Comparison of ENCODE assay signal across 22 cellular contexts in genomic region chr19:46210634-46211033, GRCh38. TPM values are rescaled to one million over a fixed set of nuclear protein-coding genes. Genes with fewer than 3 reads are reported as not detected.
DNase-seq lines count a peak whose midpoint lies in the region; ATAC-seq and TF ChIP-seq lines count a peak whose summit lies in the region.
"Had no signal": no experiment of that assay in that cellular context is flagged by ENCODE, and none has a peak within 500 bp of the region (broad histone marks: within the 10 kb centered on the region; RNA-seq: fewer than 3 reads in every experiment).

No MANE protein-coding gene starts in this region.

- no peaks in the 10 kb centered on the region for H4K20me1 ChIP-seq in HCT116 (ENCODE audit: insufficient read depth)
- H4K20me1 ChIP-seq in PC-9 (ENCODE audit: insufficient read depth): no peaks in the 10 kb centered on the region

- TF ChIP-seq RAD21 in HCT116 (IDR thresholded peaks at IDR 0.05; ENCODE audit: low read depth): no peak

- POLR2A ChIA-PET in HCT116 (lab: Charles Lee) (interaction anchor here (1.1 kb wide), 1 partner anchor 35 kb away, joined by 3 read pairs; no protein-coding TSS in a partner anchor), PC-9 (lab: Charles Lee; ENCODE audit: unreplicated experiment) (interaction anchor here (0.8 to 1.1 kb wide), 2 partner anchors 11 to 16 kb away, joined by 3 to 8 read pairs; no protein-coding TSS in a partner anchor)

- BruUV-seq in HCT116 (replicated peaks; lab: Mats Ljungman, UMichigan): no TSS peak
- TSS peak; percentile 79 for BruUV-seq in PC-9 (replicated peaks; lab: Mats Ljungman, UMichigan)

- no peaks in the 10 kb centered on the region for H3K9me2 ChIP-seq in HCT116 (ENCODE audit: insufficient read depth)
- no peaks in the 10 kb centered on the region for H3K9me2 ChIP-seq in PC-9 (ENCODE audit: insufficient read depth)

- no peak for TF ChIP-seq CTCF in HCT116 (IDR thresholded peaks at IDR 0.05 in 2 of 3, conservative IDR thresholded peaks at IDR 0.05 in 1 of 3; ENCODE audit: borderline replicate concordance in 1 of 3, insufficient read depth in 1 of 3, low read depth in 2 of 3, low read length in 2 of 3)
- no peak for TF ChIP-seq CTCF in PC-9 (conservative IDR thresholded peaks at IDR 0.05)
- TF ChIP-seq CTCF in parathyroid adenoma (IDR thresholded peaks at IDR 0.05): no peak

- H3K27ac ChIP-seq in HCT116 (ENCODE audit: low read depth, low read length) (peak overlapping the region; percentile 44; the same call in 1 of the 2 replicates), PC-9 (peak overlapping the region; percentile 93), parathyroid adenoma (peak overlapping the region; percentile 88)

- H3K9ac ChIP-seq in HCT116 (ENCODE audit: low read length) (no peak overlapping the region), parathyroid adenoma (no peak overlapping the region)

- H2AFZ ChIP-seq in HCT116 (ENCODE audit: low read depth, low read length, poor library complexity, severe bottlenecking) (no peak overlapping the region), PC-9 (no peak overlapping the region), parathyroid adenoma (peak overlapping the region; percentile 87)

- peak overlapping the region in 1 of 2 experiments; percentile 25; a peak in 1 of 4 replicates for H3K4me3 ChIP-seq in HCT116 (replicated peaks in 1 of 2; ENCODE audit: low read depth in 1 of 2, low read length in 2 of 2)
- peak overlapping the region; percentile 3; the same call in 1 of the 2 replicates for H3K4me3 ChIP-seq in PC-9
- H3K4me3 ChIP-seq in parathyroid adenoma (ENCODE audit: low read depth, low read length): no peak overlapping the region
- H3K4me3 ChIP-seq: smooth muscle cell had no signal

- peaks cover 55% of the 10 kb centered on the region for H3F3A ChIP-seq in PC-9 (ENCODE audit: insufficient read depth, low read depth)

- no peaks in the 10 kb centered on the region for H3K36me3 Mint-ChIP-seq in activated naive CD4-positive, alpha-beta T cell treated with anti-CD3 and anti-CD28 coated beads for 36 hours (ENCODE audit: low read depth)
- H3K36me3 Mint-ChIP-seq: activated CD4-positive, alpha-beta memory T cell treated with anti-CD3 and anti-CD28 coated beads for 36 hours; activated naive CD4-positive, alpha-beta T cell treated with anti-CD3 and anti-CD28 coated beads, Interleukin-2, amount 50 U/mL, for 72 hours; brain; naive thymus-derived CD8-positive, alpha-beta T cell had no signal

- intact Hi-C loops in HCT116 (cut with micrococcal nuclease): no loop called here
- intact Hi-C loops in PC-9 (cut with micrococcal nuclease; ENCODE audit: unreplicated experiment): loop anchor here (1.0 kb wide), 8 partner anchors 7 to 53 kb away; no protein-coding TSS in a partner anchor
- intact Hi-C loops in activated naive CD4-positive, alpha-beta T cell treated with anti-CD3 and anti-CD28 coated beads for 36 hours (cut with micrococcal nuclease): no loop called here

- peaks cover 10% of the 10 kb centered on the region for H3K4me1 Mint-ChIP-seq in activated naive CD4-positive, alpha-beta T cell treated with anti-CD3 and anti-CD28 coated beads for 36 hours (ENCODE audit: low read depth)

- RAD21 ChIA-PET in HCT116 (lab: Charles Lee; ENCODE audit: low non-redundant PET in 1 of 2, low total read pairs in 2 of 2, uncharacterized antibody in 2 of 2, unreplicated experiment in 2 of 2): no interaction called here

- H3K36me3 ChIP-seq in HCT116 (ENCODE audit: control insufficient read depth in 1 of 2, insufficient read depth in 2 of 2, low read length in 2 of 2) (no peaks in the 10 kb centered on the region), PC-9 (ENCODE audit: low read depth) (0 out of 2 replicates have a peak, but pooled peaks cover 1% of the 10 kb centered on the region), parathyroid adenoma (ENCODE audit: control insufficient read depth, insufficient read depth, low read length) (no peaks in the 10 kb centered on the region)

- H3K4me1 ChIP-seq in HCT116 (ENCODE audit: control insufficient read depth in 1 of 2, insufficient read depth in 2 of 2, low read length in 2 of 2) (peaks cover 27 to 61% of the 10 kb centered on the region in 2 experiments), PC-9 (replicated peaks; ENCODE audit: insufficient read depth) (peaks cover 77% of the 10 kb centered on the region), parathyroid adenoma (peaks cover 17% of the 10 kb centered on the region)

- H3K9me3 Mint-ChIP-seq in activated naive CD4-positive, alpha-beta T cell treated with anti-CD3 and anti-CD28 coated beads for 36 hours: no peaks in the 10 kb centered on the region
- H3K9me3 Mint-ChIP-seq: activated CD4-positive, alpha-beta memory T cell treated with anti-CD3 and anti-CD28 coated beads for 36 hours; activated naive CD4-positive, alpha-beta T cell treated with anti-CD3 and anti-CD28 coated beads, Interleukin-2, amount 50 U/mL, for 72 hours; brain; naive thymus-derived CD8-positive, alpha-beta T cell had no signal

- TF ChIP-seq POLR2A in HCT116 (IDR thresholded peaks at IDR 0.05; ENCODE audit: borderline replicate concordance, extremely low read depth, insufficient read depth, insufficient read length) (no peak), erythroblast (IDR thresholded peaks at IDR 0.05; ENCODE audit: low read length) (no peak)

- ATAC-seq in HCT116: no peak
- ATAC-seq: activated naive CD4-positive, alpha-beta T cell treated with anti-CD3 and anti-CD28 coated beads, Interleukin-2, amount 50 U/mL, for 72 hours; naive thymus-derived CD8-positive, alpha-beta T cell had no signal

- no peak overlapping the region for H3K4me3 Mint-ChIP-seq in activated naive CD4-positive, alpha-beta T cell treated with anti-CD3 and anti-CD28 coated beads for 36 hours
- H3K4me3 Mint-ChIP-seq: activated CD4-positive, alpha-beta memory T cell treated with anti-CD3 and anti-CD28 coated beads for 36 hours; brain; naive thymus-derived CD8-positive, alpha-beta T cell had no signal

- H3K9me3 ChIP-seq in HCT116 (ENCODE audit: control insufficient read depth in 1 of 2, insufficient read depth in 1 of 2, low read depth in 1 of 2, low read length in 2 of 2): no peaks in the 10 kb centered on the region
- H3K9me3 ChIP-seq in PC-9 (ENCODE audit: insufficient read depth, low read depth): no peaks in the 10 kb centered on the region
- no peaks in the 10 kb centered on the region for H3K9me3 ChIP-seq in parathyroid adenoma (ENCODE audit: control insufficient read depth, low read length)

- DNase-seq in HCT116 (ENCODE audit: low read depth, low spot score): peak; percentile 3
- DNase-seq in PC-9: no peak
- peak; percentile 45 to 63 for DNase-seq in erythroblast (lab: John Stamatoyannopoulos, UW)
- DNase-seq in NCI-H1105 (lab: John Stamatoyannopoulos, UW): no peak
- DNase-seq in activated T-cell treated with anti-CD3 and anti-CD28 coated beads for 4 hours: no peak
- no peak for DNase-seq in activated naive CD4-positive, alpha-beta T cell treated with anti-CD3 and anti-CD28 coated beads for 36 hours
- DNase-seq in SHP77 (lab: John Stamatoyannopoulos, UW): no peak
- DNase-seq: activated CD4-positive, alpha-beta memory T cell treated with anti-CD3 and anti-CD28 coated beads for 36 hours; activated T-cell treated with anti-CD3 and anti-CD28 coated beads, Interleukin-2, amount 50 U/mL, for 48 hours; cortex of kidney; left ventricle myocardium superior; naive thymus-derived CD8-positive, alpha-beta T cell; NCI-H1417 treated with DMSO at 0.1 percent for 48 hours; stimulated activated CD4-positive, alpha-beta T cell treated with anti-CD3 and anti-CD28 coated beads, Interleukin-4, amount 100 ng/mL, for 4 hours; T-helper 1 cell had no signal

- peaks cover 19% of the 10 kb centered on the region for H3K27me3 Mint-ChIP-seq in activated naive CD4-positive, alpha-beta T cell treated with anti-CD3 and anti-CD28 coated beads for 36 hours (ENCODE audit: low read depth)

- H3K79me2 ChIP-seq in HCT116 (ENCODE audit: insufficient read depth, low read length) (no peaks in the 10 kb centered on the region), PC-9 (ENCODE audit: low read depth) (no peaks in the 10 kb centered on the region), parathyroid adenoma (no peaks in the 10 kb centered on the region)

- CTCF ChIA-PET in HCT116 (lab: Charles Lee) (interaction anchor here (1.0 to 1.2 kb wide), 2 partner anchors 11 to 21 kb away, joined by 3 to 4 read pairs; no protein-coding TSS in a partner anchor), PC-9 (lab: Charles Lee) (interaction anchor here (0.6 to 1.2 kb wide), 2 partner anchors 11 to 21 kb away, joined by 3 to 9 read pairs; no protein-coding TSS in a partner anchor)
- CTCF ChIA-PET in activated naive CD4-positive, alpha-beta T cell treated with anti-CD3 and anti-CD28 coated beads for 36 hours (lab: Charles Lee): no interaction called here

- H3K4me2 ChIP-seq in HCT116 (ENCODE audit: low read length): peak overlapping the region; percentile 74
- peak overlapping the region; percentile 75 for H3K4me2 ChIP-seq in PC-9
- H3K4me2 ChIP-seq in parathyroid adenoma (ENCODE audit: low read length): no peak overlapping the region
- H3K4me2 ChIP-seq: smooth muscle cell had no signal

- H3K27ac Mint-ChIP-seq in activated naive CD4-positive, alpha-beta T cell treated with anti-CD3 and anti-CD28 coated beads for 36 hours: no peak overlapping the region
- H3K27ac Mint-ChIP-seq: activated CD4-positive, alpha-beta memory T cell treated with anti-CD3 and anti-CD28 coated beads for 36 hours; activated naive CD4-positive, alpha-beta T cell treated with anti-CD3 and anti-CD28 coated beads, Interleukin-2, amount 50 U/mL, for 72 hours; naive thymus-derived CD8-positive, alpha-beta T cell had no signal

- peaks cover 9% of the 10 kb centered on the region; the same call in 1 of the 2 replicates for H3K27me3 ChIP-seq in HCT116 (ENCODE audit: insufficient read depth, low read length)
- no peaks in the 10 kb centered on the region for H3K27me3 ChIP-seq in PC-9 (ENCODE audit: insufficient read depth, low read depth)
- H3K27me3 ChIP-seq in parathyroid adenoma (ENCODE audit: control insufficient read depth, insufficient read depth, low read length): no peaks in the 10 kb centered on the region

TF ChIP-seq in HCT116, 20 proteins besides CTCF, POLR2A, EP300 and RAD21 (continues in another document):
- no peak for TF ChIP-seq JUND (IDR thresholded peaks at IDR 0.05)
- TF ChIP-seq ZNF274 (IDR thresholded peaks at IDR 0.05; ENCODE audit: low read depth, low read length): no peak
- no peak for TF ChIP-seq YY1 (IDR thresholded peaks at IDR 0.05; ENCODE audit: extremely low read depth, insufficient replicate concordance, low read depth, low read length)
- TF ChIP-seq SIN3A (IDR thresholded peaks at IDR 0.05; ENCODE audit: low read depth): no peak
- TF ChIP-seq EZH2 (IDR thresholded peaks at IDR 0.05): no peak
- no peak for TF ChIP-seq SRF (IDR thresholded peaks at IDR 0.05; ENCODE audit: low read depth)
- TF ChIP-seq EGR1 (IDR thresholded peaks at IDR 0.05; ENCODE audit: low read depth): no peak
- TF ChIP-seq MAX (IDR thresholded peaks at IDR 0.05): no peak

RNA-seq across cellular contexts. Expression of gene IGFL1, which starts 18.9 kb away (rescaled TPM):
- total RNA-seq in HCT116 (2021; ENCODE audit: unreplicated experiment): not detected
- not detected in 2 replicates for polyA plus RNA-seq in HCT116 (2012)
- total RNA-seq in PC-9 (2021): 2.6 and 3.7 TPM in 2 replicates
- not detected for total RNA-seq in activated naive CD4-positive, alpha-beta T cell treated with anti-CD3 and anti-CD28 coated beads for 36 hours
- total RNA-seq: activated CD4-positive, alpha-beta memory T cell treated with anti-CD3 and anti-CD28 coated beads for 36 hours; activated naive CD4-positive, alpha-beta T cell treated with anti-CD3 and anti-CD28 coated beads, Interleukin-2, amount 50 U/mL, for 72 hours; epithelial cell of proximal tubule; glomerular endothelial cell; H7; left ventricle myocardium superior; naive thymus-derived CD8-positive, alpha-beta T cell; smooth muscle cell had no signal
- polyA plus RNA-seq: naive thymus-derived CD8-positive, alpha-beta T cell; smooth muscle cell had no signal

Comparison
In these comparisons a context has a peak if more than half of its experiments do, and no peak if none do; other contexts are left out.
1. DNase-seq: peak in HCT116 (single experiment) and erythroblast (2 of 2); none in PC-9 (0 of 2), NCI-H1105 (single experiment), activated T-cell treated with anti-CD3 and anti-CD28 coated beads for 4 hours (single experiment), activated naive CD4-positive, alpha-beta T cell treated with anti-CD3 and anti-CD28 coated beads for 36 hours (single experiment) and SHP77 (0 of 2).
2. Peak in every context shown above with its lines, with median percentiles within 50 percentile points of each other: H3K27ac ChIP-seq.